Comparison of ENCODE assay signal across 22 cellular contexts in the genomic region with DNA sequence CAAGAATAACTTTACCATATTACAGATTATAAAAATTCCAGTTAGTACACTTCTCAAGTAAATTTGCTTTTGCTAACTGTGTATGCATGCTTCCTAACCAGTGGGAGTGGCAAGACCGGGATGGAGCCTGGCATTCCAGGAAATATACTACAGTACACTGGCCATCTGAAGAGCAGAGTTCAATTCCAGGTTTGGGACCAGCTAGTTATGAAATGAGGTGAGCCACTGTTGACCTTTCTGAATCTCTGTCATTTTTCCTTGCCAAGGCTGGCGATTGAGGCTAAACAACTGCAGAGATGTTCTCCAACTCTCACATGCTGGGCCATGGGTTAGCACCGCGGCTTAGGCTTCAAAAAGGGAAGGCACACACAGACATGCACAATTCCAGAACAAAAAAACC.
"Had no signal": no experiment of that assay in that cellular context is flagged by ENCODE, and none has a peak within 500 bp of the region (broad histone marks: within the 10 kb centered on the region; RNA-seq: fewer than 3 reads in every experiment).

No MANE protein-coding gene starts in this region.

- H3K36me3 Mint-ChIP-seq: naive thymus-derived CD8-positive, alpha-beta T cell; stimulated activated effector memory CD8-positive, alpha-beta T cell treated with anti-CD3 and anti-CD28 coated beads, Interleukin-12 subunit alpha, Interleukin-12 subunit beta, amount 100 ng/mL, for 72 hours had no signal

- H3K27ac ChIP-seq: left ventricle myocardium inferior, parathyroid adenoma, psoas muscle, right atrium auricular region, spleen, upper lobe of left lung had no signal

- H3K4me3 Mint-ChIP-seq: naive thymus-derived CD8-positive, alpha-beta T cell; nephron; neural crest cell; stimulated activated effector memory CD8-positive, alpha-beta T cell treated with anti-CD3 and anti-CD28 coated beads, Interleukin-12 subunit alpha, Interleukin-12 subunit beta, amount 100 ng/mL, for 72 hours; stimulated activated naive CD8-positive, alpha-beta T cell treated with anti-CD3 and anti-CD28 coated beads, Interleukin-15, amount 100 ng/mL, for 72 hours had no signal

- DNase-seq: hippocampal formation; kidney glomerular epithelial cell; left colon; left ventricle myocardium inferior; mucosa of descending colon; naive thymus-derived CD8-positive, alpha-beta T cell; psoas muscle; small intestine; spleen; stimulated activated CD4-positive, alpha-beta T cell treated with anti-CD3 and anti-CD28 coated beads, Interleukin-4, amount 100 ng/mL, for 24 hours; stimulated activated naive CD4-positive, alpha-beta T cell treated with Interleukin-2 at 50 U/mL for 16 hours; stimulated activated naive CD8-positive, alpha-beta T cell treated with anti-CD3 and anti-CD28 coated beads, Interleukin-15, amount 100 ng/mL, for 72 hours; transverse colon had no signal

- H3K9me3 Mint-ChIP-seq: naive thymus-derived CD8-positive, alpha-beta T cell; nephron; neural crest cell; stimulated activated effector memory CD8-positive, alpha-beta T cell treated with anti-CD3 and anti-CD28 coated beads, Interleukin-12 subunit alpha, Interleukin-12 subunit beta, amount 100 ng/mL, for 72 hours; stimulated activated naive CD8-positive, alpha-beta T cell treated with anti-CD3 and anti-CD28 coated beads, Interleukin-15, amount 100 ng/mL, for 72 hours had no signal

- H3K4me1 Mint-ChIP-seq: naive thymus-derived CD8-positive, alpha-beta T cell; stimulated activated effector memory CD8-positive, alpha-beta T cell treated with anti-CD3 and anti-CD28 coated beads, Interleukin-12 subunit alpha, Interleukin-12 subunit beta, amount 100 ng/mL, for 72 hours; stimulated activated naive CD8-positive, alpha-beta T cell treated with anti-CD3 and anti-CD28 coated beads, Interleukin-15, amount 100 ng/mL, for 72 hours had no signal

- H3K4me1 ChIP-seq: parathyroid adenoma had no signal

- H3K27me3 ChIP-seq: right atrium auricular region, spleen, transverse colon, upper lobe of left lung, vagina had no signal

- H3K9ac ChIP-seq: parathyroid adenoma had no signal

- ATAC-seq: left colon; mucosa of descending colon; naive thymus-derived CD8-positive, alpha-beta T cell; psoas muscle; sciatic nerve; stimulated activated naive CD8-positive, alpha-beta T cell treated with anti-CD3 and anti-CD28 coated beads, Interleukin-15, amount 100 ng/mL, for 72 hours had no signal

- H3K4me3 ChIP-seq: left ventricle myocardium inferior, lung, mucosa of descending colon, psoas muscle, right atrium auricular region, spleen, transverse colon, upper lobe of left lung, vagina had no signal

- H3K9me3 ChIP-seq: left ventricle myocardium inferior, mucosa of descending colon, psoas muscle, right atrium auricular region, spleen, transverse colon, upper lobe of left lung, vagina had no signal

- H3K36me3 ChIP-seq: left ventricle myocardium inferior, right atrium auricular region, spleen, transverse colon had no signal

- H3K27ac Mint-ChIP-seq: naive thymus-derived CD8-positive, alpha-beta T cell; stimulated activated effector memory CD8-positive, alpha-beta T cell treated with anti-CD3 and anti-CD28 coated beads, Interleukin-12 subunit alpha, Interleukin-12 subunit beta, amount 100 ng/mL, for 72 hours; stimulated activated naive CD8-positive, alpha-beta T cell treated with anti-CD3 and anti-CD28 coated beads, Interleukin-15, amount 100 ng/mL, for 72 hours had no signal
